In genomic region chr3:119563334-119563733, GRCh38 we compare ENCODE assay signal across 5 cellular contexts. TPM values are rescaled to one million over a fixed set of nuclear protein-coding genes. Genes with fewer than 3 reads are reported as not detected.
"Had no signal": no experiment of that assay in that cellular context is flagged by ENCODE, and none has a peak within 500 bp of the region (broad histone marks: within the 10 kb centered on the region; RNA-seq: fewer than 3 reads in every experiment).

No MANE protein-coding gene starts in this region.

RNA-seq across cellular contexts. Expression of gene CD80, which starts 3.9 kb away (rescaled TPM):
- total RNA-seq: mammary epithelial cell, mesothelial cell of epicardium, osteocyte, suprapubic skin had no signal

RNA-seq across cellular contexts. Expression of gene PLA1A, which starts 34.4 kb away (rescaled TPM):
- total RNA-seq: mammary epithelial cell, mesothelial cell of epicardium, occipital lobe had no signal
